In the genomic region with DNA sequence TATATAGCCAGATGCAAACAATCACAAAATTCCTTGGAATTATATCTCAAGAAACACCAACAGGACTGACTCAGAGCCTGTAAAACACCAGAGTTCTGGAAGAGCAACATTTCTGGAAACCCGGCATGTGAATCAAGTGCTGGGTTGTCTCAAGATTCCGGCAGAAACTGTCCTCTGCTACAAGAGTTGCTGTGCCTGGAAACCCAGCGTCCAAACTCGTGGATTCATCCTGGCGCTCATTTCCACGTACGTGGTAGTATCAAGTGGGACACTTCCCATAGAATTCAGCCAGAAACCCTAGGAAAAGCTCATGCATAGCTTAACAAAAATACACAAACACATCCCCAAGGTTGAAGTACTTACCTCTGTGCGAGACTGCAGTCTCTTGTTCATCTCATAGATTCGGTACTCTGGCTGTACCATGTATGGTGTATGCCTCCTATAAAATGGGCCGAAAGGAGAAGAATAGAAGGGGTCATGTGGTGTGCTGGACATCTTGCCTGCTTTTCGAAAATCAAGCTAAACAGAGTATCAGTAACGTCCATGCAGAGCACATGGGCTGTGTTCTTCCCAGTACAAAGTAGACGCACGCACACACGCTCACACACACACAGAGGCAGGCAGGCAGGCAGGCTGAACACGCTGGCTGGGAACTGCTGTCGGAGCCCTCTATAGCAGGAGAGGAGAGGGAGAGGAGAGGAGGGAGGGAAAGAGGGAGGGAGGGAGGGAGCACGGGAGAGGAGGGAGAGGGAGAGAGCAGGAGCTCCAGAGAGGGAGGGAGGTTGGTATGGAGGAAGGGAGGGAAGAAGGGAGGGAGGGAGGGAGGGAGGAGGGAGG, we compare ENCODE assay signal across 1 cellular context.
TF ChIP-seq lines count a peak whose summit lies in the region.

Gene LDB2, minus strand, starts transcription at position 655 of the 837 bp plus-strand sequence.

TF ChIP-seq in HepG2, 621 proteins besides CTCF, POLR2A, EP300 and RAD21 (continued from another document):
- TF ChIP-seq IRF1 (CRISPR knock-in tag; IDR thresholded peaks at IDR 0.05; ENCODE audit: low read depth) (no peak), ZNF674 (CRISPR knock-in tag; IDR thresholded peaks at IDR 0.05; ENCODE audit: low read depth) (no peak), NFKB2 (CRISPR knock-in tag; IDR thresholded peaks at IDR 0.05; ENCODE audit: borderline replicate concordance) (no peak), SRSF1 (optimal IDR thresholded peaks at IDR 0.05; ENCODE audit: low read depth, low read length) (no peak)
